Comparison of ENCODE assay signal across 22 cellular contexts in genomic region chr11:114442559-114442958, GRCh38.
"Had no signal": no experiment of that assay in that cellular context is flagged by ENCODE, and none has a peak within 500 bp of the region (broad histone marks: within the 10 kb centered on the region; RNA-seq: fewer than 3 reads in every experiment).

No MANE protein-coding gene starts in this region.

- H3K36me3 ChIP-seq: ovary had no signal

- DNase-seq: dorsolateral prefrontal cortex; effector CD4-positive, alpha-beta T cell; foreskin fibroblast; gastrocnemius medialis; head of caudate nucleus; kidney; mesendoderm; midbrain; naive thymus-derived CD4-positive, alpha-beta T cell; occipital lobe; ovary; stimulated activated CD4-positive, alpha-beta T cell treated with anti-CD3 and anti-CD28 coated beads, Interleukin-2, amount 100 ng/mL, for 24 hours; stimulated activated CD4-positive, alpha-beta T cell treated with anti-CD3 and anti-CD28 coated beads, Interleukin-4, amount 100 ng/mL, for 24 hours; stimulated activated naive CD4-positive, alpha-beta T cell treated with Interleukin-2 at 50 U/mL for 16 hours; stomach; thyroid gland; trophoblast cell had no signal

- H3K9me3 Mint-ChIP-seq: naive thymus-derived CD4-positive, alpha-beta T cell; stimulated activated effector memory CD8-positive, alpha-beta T cell treated with anti-CD3 and anti-CD28 coated beads, Interleukin-12 subunit alpha, Interleukin-12 subunit beta, amount 100 ng/mL, for 72 hours had no signal

- H3K27me3 ChIP-seq: dorsolateral prefrontal cortex, gastrocnemius medialis, ovary, right atrium auricular region, stomach, thyroid gland had no signal

- H3K9me3 ChIP-seq: gastrocnemius medialis, ovary, right atrium auricular region, stomach, thyroid gland had no signal

- H3K27ac ChIP-seq: dorsolateral prefrontal cortex, gastrocnemius medialis, ovary, right atrium auricular region, thyroid gland had no signal

- H3K27ac Mint-ChIP-seq: stimulated activated effector memory CD8-positive, alpha-beta T cell treated with anti-CD3 and anti-CD28 coated beads, Interleukin-12 subunit alpha, Interleukin-12 subunit beta, amount 100 ng/mL, for 72 hours had no signal

- ATAC-seq: esophagus mucosa; gastrocnemius medialis; left lobe of liver; naive thymus-derived CD4-positive, alpha-beta T cell; sciatic nerve; stimulated activated effector memory CD8-positive, alpha-beta T cell treated with anti-CD3 and anti-CD28 coated beads, Interleukin-12 subunit alpha, Interleukin-12 subunit beta, amount 100 ng/mL, for 72 hours had no signal

- H3K4me3 ChIP-seq: dorsolateral prefrontal cortex, gastrocnemius medialis, ovary, right atrium auricular region, stomach, thyroid gland had no signal

- H3K4me3 Mint-ChIP-seq: stimulated activated effector memory CD8-positive, alpha-beta T cell treated with anti-CD3 and anti-CD28 coated beads, Interleukin-12 subunit alpha, Interleukin-12 subunit beta, amount 100 ng/mL, for 72 hours had no signal
